Comparison of ENCODE assay signal across 8 cellular contexts in the genomic region with DNA sequence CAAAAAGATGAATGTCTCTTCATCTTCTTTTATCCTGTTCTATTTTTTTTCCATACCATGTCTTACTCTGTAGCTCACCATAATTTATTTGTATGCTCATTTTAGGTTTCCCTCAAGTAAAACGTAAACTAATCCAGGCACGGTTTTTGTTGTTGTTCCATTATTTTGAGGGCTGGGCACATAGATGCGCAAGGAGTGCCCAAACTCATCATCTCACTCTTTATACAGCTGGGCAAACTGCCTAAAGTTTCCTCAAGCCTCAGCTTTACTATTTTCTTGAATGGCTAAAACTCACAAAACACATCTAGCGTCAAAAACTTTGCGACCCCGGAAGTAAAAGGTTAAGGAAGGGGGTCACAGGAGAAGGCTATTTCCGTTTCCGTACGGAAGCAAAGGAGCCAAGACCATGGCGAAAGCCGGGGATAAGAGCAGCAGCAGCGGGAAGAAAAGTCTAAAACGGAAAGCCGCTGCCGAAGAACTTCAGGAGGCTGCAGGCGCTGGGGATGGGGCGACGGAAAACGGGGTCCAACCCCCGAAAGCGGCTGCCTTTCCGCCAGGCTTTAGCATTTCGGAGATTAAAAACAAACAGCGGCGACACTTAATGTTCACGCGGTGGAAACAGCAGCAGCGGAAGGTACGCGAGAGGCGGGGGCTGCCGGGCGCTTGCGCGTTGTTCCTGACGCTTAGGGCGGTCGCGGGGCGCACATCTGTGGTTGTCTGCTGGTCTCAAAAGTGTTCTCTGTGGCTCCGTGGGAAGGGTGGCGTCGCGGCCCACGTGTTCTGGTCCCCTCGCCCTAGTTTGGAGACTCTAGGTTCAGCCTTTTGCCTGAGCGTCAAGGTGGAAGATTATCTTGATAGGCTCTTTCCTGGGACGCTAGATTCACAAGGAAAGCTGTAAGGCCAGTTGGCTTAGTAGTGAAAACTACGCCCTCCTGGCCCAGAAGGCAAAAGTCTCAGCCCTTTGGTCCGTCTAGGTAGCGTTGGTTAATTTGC. TPM values are rescaled to one million over a fixed set of nuclear protein-coding genes. Genes with fewer than 3 reads are reported as not detected.
DNase-seq lines count a peak whose midpoint lies in the region; ATAC-seq and TF ChIP-seq lines count a peak whose summit lies in the region.

A gene with protein sequence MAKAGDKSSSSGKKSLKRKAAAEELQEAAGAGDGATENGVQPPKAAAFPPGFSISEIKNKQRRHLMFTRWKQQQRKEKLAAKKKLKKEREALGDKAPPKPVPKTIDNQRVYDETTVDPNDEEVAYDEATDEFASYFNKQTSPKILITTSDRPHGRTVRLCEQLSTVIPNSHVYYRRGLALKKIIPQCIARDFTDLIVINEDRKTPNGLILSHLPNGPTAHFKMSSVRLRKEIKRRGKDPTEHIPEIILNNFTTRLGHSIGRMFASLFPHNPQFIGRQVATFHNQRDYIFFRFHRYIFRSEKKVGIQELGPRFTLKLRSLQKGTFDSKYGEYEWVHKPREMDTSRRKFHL (plus strand): TSS at position 391 of the 993 bp plus-strand sequence. CDS start 16 bp downstream, at position 407.

- in situ Hi-C loops in transverse colon (cut with MboI; ENCODE audit: low pct_ligation_motif_present in 1 of 4, low pct_unique_long_range_greater_than_20kb in 1 of 4, low sequenced_read_pairs in 3 of 4), result no loop called here

- ATAC-seq in HG02678 (IDR thresholded peaks at IDR 0.05; ENCODE audit: unreplicated experiment) (peak; percentile 99), heart left ventricle (peak; percentile 92 to 98 (median 96))

- H3K27ac ChIP-seq in heart left ventricle (peak within 1 kb of the TSS; percentile 70 to 96 (median 84)), transverse colon (peak within 1 kb of the TSS; percentile 86 to 95 (median 93))

- no peak for TF ChIP-seq EP300 in transverse colon (IDR thresholded peaks at IDR 0.05; ENCODE audit: low read depth)

- no peak for TF ChIP-seq CTCF in GM12865 (IDR thresholded peaks at IDR 0.05; ENCODE audit: insufficient read depth, low read depth, low read length, missing control alignments)
- no peak for TF ChIP-seq CTCF in heart left ventricle (IDR thresholded peaks at IDR 0.05)
- peak in 1 of 5 experiments; percentile 10 for TF ChIP-seq CTCF in transverse colon (IDR thresholded peaks at IDR 0.05)

- intact Hi-C loops in heart left ventricle (cut with DNase I) (loop anchor here in 4 of 10 donors (1.0 to 10.0 kb wide), 4 partner anchors 26 to 126 kb away; a partner anchor contains a TSS), transverse colon (cut with DNase I; ENCODE audit: low total_unique reads) (no loop called here)

- peak within 1 kb of the TSS; percentile 100 for H3K4me3 ChIP-seq in GM12865 (ENCODE audit: low read depth, low read length)
- H3K4me3 ChIP-seq in adipocyte (ENCODE audit: low read length), result peak within 1 kb of the TSS; percentile 96
- peak within 1 kb of the TSS; percentile 45 to 88 (median 79) for H3K4me3 ChIP-seq in heart left ventricle
- H3K4me3 ChIP-seq in transverse colon, result peak within 1 kb of the TSS; percentile 60 to 89 (median 82)

- H3K36me3 ChIP-seq in adipocyte (ENCODE audit: control insufficient read depth, insufficient read depth, low read length, severe bottlenecking) (peaks cover 14% of the 10 kb centered on the region), heart left ventricle (peaks cover 0 to 32% (median 27%) of the 10 kb centered on the region in 9 donors), transverse colon (peaks cover 0 to 15% (median 0%) of the 10 kb centered on the region in 4 donors)

- H3K27me3 ChIP-seq in adipocyte (replicated peaks; ENCODE audit: control insufficient read depth, insufficient read depth, low read length) (no peaks in the 10 kb centered on the region), heart left ventricle (peaks cover 0 to 38% (median 8%) of the 10 kb centered on the region in 9 donors), transverse colon (peaks cover 39% of the 10 kb centered on the region)

- WGBS in heart left ventricle, 4 donors, result 5 to 6% (median 5%) methylated on average over 43 to 51 of the region's 51 CpGs
- 5 to 9% methylated on average over 10 to 38 of the region's 51 CpGs for WGBS in transverse colon (ENCODE audit: low coverage in 1 of 2), 2 donors

- peak within 1 kb of the TSS; percentile 90 for H3K9ac ChIP-seq in adipocyte (ENCODE audit: low read length)

- H3K4me1 ChIP-seq in adipocyte (ENCODE audit: control insufficient read depth, insufficient read depth, low read length), result peaks cover 15% of the 10 kb centered on the region
- peaks cover 0 to 32% (median 20%) of the 10 kb centered on the region in 12 donors for H3K4me1 ChIP-seq in heart left ventricle
- H3K4me1 ChIP-seq in transverse colon, result peaks cover 13 to 33% (median 18%) of the 10 kb centered on the region in 4 donors

- TF ChIP-seq POLR2A in heart left ventricle (IDR thresholded peaks at IDR 0.05), result peak; percentile 40 to 59
- peak; percentile 75 for TF ChIP-seq POLR2A in transverse colon (IDR thresholded peaks at IDR 0.05)

- H3K9me3 ChIP-seq in adipocyte (ENCODE audit: control insufficient read depth, low read length) (no peaks in the 10 kb centered on the region), heart left ventricle (peaks cover 0 to 4% (median 0%) of the 10 kb centered on the region in 12 donors), transverse colon (no peaks in the 10 kb centered on the region)

- DNase-seq in GM12865 (ENCODE audit: low read depth) (peak; percentile 86), NCI-H1105 treated with DMSO at 0.1 percent for 48 hours (lab: John Stamatoyannopoulos, UW) (peak; percentile 89), T follicular helper cell (ENCODE audit: low read depth) (peak; percentile 68), adipocyte (ENCODE audit: low read depth) (peak; percentile 88), heart left ventricle (peak; percentile 66 to 87 (median 74)), pons (ENCODE audit: low spot score) (peak; percentile 83), transverse colon (peak; percentile 75)

RNA-seq across cellular contexts. Expression of the gene that starts here (rescaled TPM):
- total RNA-seq in heart left ventricle, result 10 to 100 TPM; 30.3 to 63.9 (median 34.5) TPM
- polyA plus RNA-seq in heart left ventricle, result 10 to 100 TPM; 23.9 to 66.8 TPM
- total RNA-seq in transverse colon, result 10 to 100 TPM; 14.7 to 38.4 (median 25.9) TPM

Comparison
In these comparisons a context has a peak if more than half of its experiments do, and no peak if none do; other contexts are left out.
1. Peak in every context shown above with its lines: DNase-seq, ATAC-seq, H3K4me3 ChIP-seq and H3K27ac ChIP-seq.